ENCODE assay signal across 18 cellular contexts in the genomic region with DNA sequence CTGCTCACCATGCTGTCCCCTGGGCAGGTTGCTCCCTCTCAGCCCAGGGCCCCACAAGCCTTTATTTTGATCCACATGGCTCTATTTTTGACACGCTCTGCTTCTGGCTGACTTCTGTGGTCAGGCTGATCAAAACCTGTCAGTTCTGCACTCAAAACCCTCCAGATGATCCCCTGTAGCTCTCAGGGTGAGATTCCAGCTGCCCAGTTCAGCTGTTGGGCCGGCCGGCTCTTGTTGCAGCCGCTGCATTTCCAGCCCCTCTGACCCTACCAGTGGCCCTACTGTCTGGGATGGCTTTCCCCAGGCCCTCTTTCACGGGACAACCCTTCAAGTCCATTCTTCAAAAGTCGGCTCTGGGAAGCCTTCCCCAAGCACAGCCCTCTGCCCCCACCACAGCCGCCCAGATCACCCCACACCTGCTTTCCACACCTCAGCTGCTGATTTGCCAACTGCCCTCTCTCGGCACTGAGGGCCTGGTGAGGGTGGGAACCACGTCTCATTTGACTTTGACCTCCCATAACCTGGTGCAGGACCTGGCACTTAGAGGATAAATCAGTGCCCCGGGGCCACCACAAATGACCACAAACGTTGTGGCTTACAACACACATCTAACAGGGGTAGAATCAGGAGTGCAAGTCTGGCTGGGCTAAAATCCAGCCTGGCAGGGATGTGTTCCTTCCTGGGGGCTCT. TPM values are rescaled to one million over a fixed set of nuclear protein-coding genes. Genes with fewer than 3 reads are reported as not detected.
DNase-seq lines count a peak whose midpoint lies in the region; TF ChIP-seq lines count a peak whose summit lies in the region.
"Had no signal": no experiment of that assay in that cellular context is flagged by ENCODE, and none has a peak within 500 bp of the region (broad histone marks: within the 10 kb centered on the region; RNA-seq: fewer than 3 reads in every experiment).

No MANE protein-coding gene starts in this region.

- peak overlapping the region; percentile 70 for H4K91ac ChIP-seq in trophoblast cell (ENCODE audit: low read depth, low read length)

- TF ChIP-seq EP300 in transverse colon (IDR thresholded peaks at IDR 0.05; ENCODE audit: low read depth) = no peak

- no CpG with 5 or more reads among the region's 11 CpGs for WGBS in trophoblast cell (ENCODE audit: extremely low coverage, insufficient coverage, insufficient read length)
- 74% methylated on average over 11 of the region's 11 CpGs; no CpG with 5 or more reads in 1 of the 2 donors for WGBS in transverse colon (ENCODE audit: low coverage in 1 of 2), 2 donors

- peak overlapping the region; percentile 75 for H2BK12ac ChIP-seq in trophoblast cell (ENCODE audit: low read length)

- H3K79me2 ChIP-seq in trophoblast cell (ENCODE audit: control insufficient read depth, insufficient read depth, low read length, poor library complexity) = peaks cover 8% of the 10 kb centered on the region

- H3K9ac ChIP-seq in trophoblast cell (ENCODE audit: low read length) = no peak overlapping the region
- H3K9ac ChIP-seq: KMS-11 had no signal

- no peak overlapping the region for H3K4ac ChIP-seq in trophoblast cell (ENCODE audit: low read depth, low read length)

- H2BK120ac ChIP-seq in trophoblast cell (ENCODE audit: insufficient read depth, low read length, poor library complexity) = peak overlapping the region; percentile 59

- H3K4me2 ChIP-seq in trophoblast cell (ENCODE audit: low read length) = no peak overlapping the region
- H3K4me2 ChIP-seq: KMS-11 had no signal

- peaks cover 49% of the 10 kb centered on the region for H3K79me1 ChIP-seq in trophoblast cell (ENCODE audit: low read length)

- peaks cover 18% of the 10 kb centered on the region for H3K9me3 Mint-ChIP-seq in glutamatergic neuron (ENCODE audit: unreplicated experiment)

- peak overlapping the region; percentile 16 for H3K18ac ChIP-seq in trophoblast cell (ENCODE audit: low read length)

- H3K4me1 ChIP-seq in BE2C (peaks cover 39% of the 10 kb centered on the region), trophoblast cell (ENCODE audit: control insufficient read depth in 1 of 2, insufficient read depth in 2 of 2, low read length in 2 of 2) (peaks cover 56 to 72% of the 10 kb centered on the region in 2 experiments), transverse colon (peaks cover 0 to 15% (median 3%) of the 10 kb centered on the region in 4 donors)

- peak; percentile 3 for DNase-seq in BE2C
- peak; percentile 75 for DNase-seq in M059J (ENCODE audit: low read depth)
- no peak for DNase-seq in glutamatergic neuron
- no peak for DNase-seq in trophoblast cell
- DNase-seq in NCI-H774 (lab: John Stamatoyannopoulos, UW) = no peak
- no peak for DNase-seq in COLO668 (lab: John Stamatoyannopoulos, UW; ENCODE audit: unreplicated experiment)
- DNase-seq in transverse colon = no peak
- DNase-seq: COR-L47, DMS153, MG63, NCI-H1092 treated with DMSO at 0.1 percent for 48 hours, NCI-H2081 treated with DMSO at 0.1 percent for 48 hours, NCI-H510A, NCI-H82, PC-3, SHP77 had no signal

- H3K27me3 Mint-ChIP-seq in glutamatergic neuron (ENCODE audit: unreplicated experiment) = peaks cover 17% of the 10 kb centered on the region

- H2AFZ ChIP-seq in trophoblast cell (ENCODE audit: insufficient read depth, low read length, poor library complexity) = no peak overlapping the region

- peak overlapping the region; percentile 34 for H2BK5ac ChIP-seq in trophoblast cell (ENCODE audit: low read depth, low read length, poor library complexity)

- no peaks in the 10 kb centered on the region for H3K27me3 ChIP-seq in BE2C
- H3K27me3 ChIP-seq in trophoblast cell (ENCODE audit: insufficient read depth, low read length) = no peaks in the 10 kb centered on the region
- H3K27me3 ChIP-seq in transverse colon = peaks cover 22% of the 10 kb centered on the region
- H3K27me3 ChIP-seq: MG63 had no signal

- H4K8ac ChIP-seq in trophoblast cell (ENCODE audit: low read depth, low read length) = no peak overlapping the region

- H3K4me3 ChIP-seq in BE2C (ENCODE audit: low read depth, low read length) (no peak overlapping the region), trophoblast cell (ENCODE audit: low read depth, low read length) (no peak overlapping the region), transverse colon (no peak overlapping the region)
- H3K4me3 ChIP-seq: MG63 had no signal

- peaks cover 3% of the 10 kb centered on the region for H3K4me1 Mint-ChIP-seq in glutamatergic neuron (ENCODE audit: low read depth, unreplicated experiment)

- no peaks in the 10 kb centered on the region for H3K36me3 ChIP-seq in BE2C
- no peaks in the 10 kb centered on the region for H3K36me3 ChIP-seq in trophoblast cell (ENCODE audit: control insufficient read depth in 1 of 2, insufficient read depth in 2 of 2, low read length in 2 of 2)
- no peaks in the 10 kb centered on the region for H3K36me3 ChIP-seq in transverse colon
- H3K36me3 ChIP-seq: MG63 had no signal

- H3K9me3 ChIP-seq in BE2C (no peaks in the 10 kb centered on the region; the same call in 1 of the 2 replicates), trophoblast cell (ENCODE audit: insufficient read depth, low read depth, low read length) (peaks cover 3% of the 10 kb centered on the region), transverse colon (no peaks in the 10 kb centered on the region)
- H3K9me3 ChIP-seq: MG63 had no signal

- H3K27ac ChIP-seq in trophoblast cell (ENCODE audit: low read depth, low read length) (no peak overlapping the region), transverse colon (no peak overlapping the region)
- H3K27ac ChIP-seq: KMS-11 had no signal

- H4K12ac ChIP-seq in trophoblast cell (ENCODE audit: low read depth, low read length) = no peak overlapping the region

- peak overlapping the region; percentile 74 for H2AK5ac ChIP-seq in trophoblast cell (ENCODE audit: low read length)

- in situ Hi-C loops in transverse colon (cut with MboI; ENCODE audit: low pct_ligation_motif_present in 1 of 4, low pct_unique_long_range_greater_than_20kb in 1 of 4, low sequenced_read_pairs in 3 of 4) = no loop called here

- H3K27ac Mint-ChIP-seq in glutamatergic neuron (ENCODE audit: unreplicated experiment) = peak overlapping the region; percentile 22

- H3K23ac ChIP-seq in trophoblast cell (ENCODE audit: low read length) = no peak overlapping the region

- peaks cover 24% of the 10 kb centered on the region for H3K36me3 Mint-ChIP-seq in glutamatergic neuron (ENCODE audit: unreplicated experiment)
- H3K36me3 Mint-ChIP-seq: CD14-positive monocyte had no signal

- no peak for TF ChIP-seq POLR2A in transverse colon (IDR thresholded peaks at IDR 0.05)

- H3K14ac ChIP-seq in trophoblast cell (ENCODE audit: low read length) = peak overlapping the region; percentile 58

- intact Hi-C loops in transverse colon (cut with DNase I; ENCODE audit: low total_unique reads) = no loop called here

- no peak overlapping the region for H3K4me3 Mint-ChIP-seq in glutamatergic neuron (ENCODE audit: unreplicated experiment)
- H3K4me3 Mint-ChIP-seq: CD14-positive monocyte had no signal

- TF ChIP-seq CTCF in BE2C (IDR thresholded peaks at IDR 0.05; ENCODE audit: low read depth, low read length) (no peak), glutamatergic neuron (IDR thresholded peaks at IDR 0.05; ENCODE audit: partially characterized antibody, unreplicated experiment) (no peak), transverse colon (IDR thresholded peaks at IDR 0.05) (no peak)

RNA-seq across cellular contexts. Expression of a gene that starts 16.3 kb away (rescaled TPM):
- polyA plus RNA-seq in BE2C (2012; ENCODE audit: insufficient read depth, insufficient read length, low read depth) = 16.0 TPM
- 3.0 and 5.5 TPM in 2 replicates for total RNA-seq in M059J (2014; rRNA removed; shearing (Covaris generic))
- total RNA-seq in glutamatergic neuron (ENCODE audit: unreplicated experiment) (105 TPM), transverse colon (1 to 10 TPM in 1 of 4 donors, under 1 TPM in 1, not detected in 2; 0.27 to 1.9 TPM)
- 53.7 and 55.4 TPM in 2 replicates for polyA plus RNA-seq in trophoblast cell (2013)
- polyA plus RNA-seq: CD14-positive monocyte had no signal

Comparison
In these comparisons a context has a peak if more than half of its experiments do, and no peak if none do; other contexts are left out.
1. DNase-seq: peak in BE2C (single experiment) and M059J (single experiment); none in glutamatergic neuron (single experiment), trophoblast cell (0 of 2), NCI-H774 (single experiment), COLO668 (single experiment) and transverse colon (single experiment).
2. RNA of a gene that starts 16.3 kb away (total RNA-seq): 105 TPM in glutamatergic neuron (single experiment); 3.0 to 5.5 TPM in M059J and 0.27 to 1.9 TPM in transverse colon; every median in the first group is over 10 times any median in the second.